In the genomic region with DNA sequence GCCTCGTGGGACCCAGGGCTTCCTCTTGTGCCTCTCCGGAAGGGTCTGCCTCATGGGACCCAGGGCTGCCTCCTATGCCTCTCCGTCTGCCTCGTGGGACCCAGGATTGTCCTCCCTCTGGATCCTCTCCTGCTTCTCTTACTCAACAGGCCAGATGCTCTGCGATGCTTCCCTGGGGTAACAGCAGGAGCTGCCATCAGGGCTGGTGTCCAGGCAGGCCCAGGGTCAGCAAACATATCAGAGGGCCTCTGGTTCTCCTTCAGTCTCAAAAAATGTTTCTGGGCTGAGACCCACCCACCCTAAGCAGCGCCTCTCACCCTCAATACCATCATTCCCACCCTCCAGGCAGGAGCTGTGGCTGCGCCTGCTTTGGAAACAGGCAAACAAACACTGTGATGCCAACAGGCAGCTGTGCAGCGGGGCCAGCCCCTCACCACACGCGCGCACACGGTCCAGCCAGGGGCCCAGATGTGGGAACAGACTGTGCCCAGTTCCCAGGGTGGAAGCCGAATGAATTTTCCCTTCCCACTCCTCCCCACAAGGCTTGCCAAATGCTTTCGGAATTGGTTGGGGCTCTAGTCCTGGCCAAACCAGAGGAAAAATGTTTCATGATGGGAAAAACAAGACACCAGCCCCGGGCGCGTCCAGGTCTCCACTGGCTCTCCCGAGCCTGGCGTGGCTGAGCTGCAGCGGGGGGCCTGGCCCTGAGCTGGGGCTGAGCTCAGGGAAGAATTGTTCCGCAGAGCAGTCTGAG, we compare ENCODE assay signal across 18 cellular contexts. TPM values are rescaled to one million over a fixed set of nuclear protein-coding genes. Genes with fewer than 3 reads are reported as not detected.
DNase-seq lines count a peak whose midpoint lies in the region; ATAC-seq, FAIRE-seq and TF ChIP-seq lines count a peak whose summit lies in the region.
"Had no signal": no experiment of that assay in that cellular context is flagged by ENCODE, and none has a peak within 500 bp of the region (broad histone marks: within the 10 kb centered on the region; RNA-seq: fewer than 3 reads in every experiment).

No MANE protein-coding gene starts in this region.

- TF ChIP-seq RAD21 in HepG2 (CRISPR knock-in tag; IDR thresholded peaks at IDR 0.05) = no peak

- intact Hi-C loops in HepG2 (cut with micrococcal nuclease; ENCODE audit: unreplicated experiment) (no loop called here), right lobe of liver (cut with DNase I) (no loop called here), right cardiac atrium (cut with DNase I) (loop anchor here in 1 of 4 donors (10.0 kb wide), 1 partner anchor 47 kb away; no protein-coding TSS in a partner anchor)

- no peak for FAIRE-seq in HepG2 (lab: Jason Lieb, UNC)
- FAIRE-seq: A549, astrocyte had no signal

- no peaks in the 10 kb centered on the region for H4K20me1 ChIP-seq in HepG2 (ENCODE audit: insufficient read depth, low read length)

- H3K27ac ChIP-seq in HepG2 (ENCODE audit: extremely low read length, insufficient read depth, low read length) (no peak overlapping the region), right lobe of liver (no peak overlapping the region), right cardiac atrium (ENCODE audit: low read length) (peak overlapping the region; percentile 34), skeletal muscle tissue (ENCODE audit: low read depth, low read length) (peak overlapping the region; percentile 52)
- H3K27ac ChIP-seq: A549, SK-N-MC had no signal

- H3K27me3 ChIP-seq in HepG2 (ENCODE audit: control insufficient read depth in 1 of 2, insufficient read depth in 2 of 2, low read length in 2 of 2) = no peaks in the 10 kb centered on the region
- no peaks in the 10 kb centered on the region for H3K27me3 ChIP-seq in right lobe of liver
- H3K27me3 ChIP-seq in right cardiac atrium (ENCODE audit: control insufficient read depth, insufficient read depth) = no peaks in the 10 kb centered on the region
- no peaks in the 10 kb centered on the region for H3K27me3 ChIP-seq in skeletal muscle tissue (ENCODE audit: control insufficient read depth in 3 of 3, insufficient read depth in 3 of 3, low read length in 3 of 3)

- 94% methylated on average over 21 of the region's 21 CpGs for WGBS in HepG2 (ENCODE audit: low lambda C conversion rate)
- 88% methylated on average over 6 of the region's 21 CpGs for WGBS in right lobe of liver (ENCODE audit: insufficient coverage, low coverage, low lambda C conversion rate, missing lambda C conversion rate)
- WGBS in right cardiac atrium = 67% methylated on average over 21 of the region's 21 CpGs

- no peak for ATAC-seq in HepG2
- no peak for ATAC-seq in right lobe of liver
- peak; percentile 33 to 67 for ATAC-seq in right cardiac atrium
- no peak for ATAC-seq in GM19035 (IDR thresholded peaks at IDR 0.05; ENCODE audit: unreplicated experiment)
- ATAC-seq in GM18867 (IDR thresholded peaks at IDR 0.05; ENCODE audit: unreplicated experiment) = no peak
- no peak for ATAC-seq in GM18861 (IDR thresholded peaks at IDR 0.05; ENCODE audit: unreplicated experiment)
- ATAC-seq: A549 had no signal

- POLR2A ChIA-PET in HepG2 (lab: Yijun Ruan, JAX) = no interaction called here

- H3K36me3 ChIP-seq in HepG2 (replicated peaks in 1 of 2; ENCODE audit: control insufficient read depth in 1 of 2, insufficient read depth in 2 of 2, low read length in 2 of 2) (peaks cover 0 to 2% of the 10 kb centered on the region in 2 experiments; a peak in 3 of 5 replicates), right lobe of liver (peaks cover 0 to 6% (median 0%) of the 10 kb centered on the region in 4 donors), skeletal muscle tissue (ENCODE audit: control insufficient read depth in 3 of 3, insufficient read depth in 3 of 3, low read length in 3 of 3) (peaks cover 30 to 39% (median 36%) of the 10 kb centered on the region in 3 donors)

- CTCF ChIA-PET in HepG2 (lab: Yijun Ruan, JAX; ENCODE audit: low intra/inter-chr PET ratio, low total read pairs) = no interaction called here

- H3K4me3 ChIP-seq in HepG2 (replicated peaks in 1 of 3; ENCODE audit: insufficient read depth in 1 of 3, low read depth in 2 of 3, low read length in 3 of 3) (no peak overlapping the region), right lobe of liver (no peak overlapping the region), right cardiac atrium (ENCODE audit: low read length) (no peak overlapping the region), skeletal muscle tissue (ENCODE audit: low read length in 3 of 3) (peak overlapping the region in 1 of 3 donors; percentile 6)
- H3K4me3 ChIP-seq: A549, SK-N-MC had no signal

- no peak for DNase-seq in HepG2 (ENCODE audit: low spot score)
- DNase-seq in right lobe of liver = no peak
- DNase-seq in right cardiac atrium = peak; percentile 67 to 88 (median 81)
- no peak for DNase-seq in NCI-H1105 (lab: John Stamatoyannopoulos, UW)
- DNase-seq: activated CD4-positive, alpha-beta memory T cell treated with anti-CD3 and anti-CD28 coated beads for 36 hours; H9; mammary epithelial cell; NCI-H1092 treated with DMSO at 0.1 percent for 48 hours; NCI-H2227 treated with DMSO at 0.1 percent for 48 hours; stimulated activated CD4-positive, alpha-beta T cell treated with anti-CD3 and anti-CD28 coated beads, Interleukin-12 subunit alpha, Interleukin-12 subunit beta, amount 100 ng/mL, for 4 hours; trophoblast cell had no signal

- H3K4me1 ChIP-seq in HepG2 (ENCODE audit: insufficient read depth, low read length) (peaks cover 6% of the 10 kb centered on the region; the same call in 1 of the 2 replicates), right lobe of liver (peaks cover 0 to 12% (median 4%) of the 10 kb centered on the region in 4 donors), right cardiac atrium (ENCODE audit: control insufficient read depth, insufficient read depth, low read length) (peaks cover 11% of the 10 kb centered on the region), skeletal muscle tissue (ENCODE audit: control insufficient read depth in 3 of 3, insufficient read depth in 3 of 3, low read length in 3 of 3) (peaks cover 45 to 62% (median 48%) of the 10 kb centered on the region in 3 donors)
- H3K4me1 ChIP-seq: A549 had no signal

- H3K4me2 ChIP-seq in HepG2 (ENCODE audit: low read depth, low read length) = no peak overlapping the region
- H3K4me2 ChIP-seq: A549 had no signal

- no peak overlapping the region for H2AFZ ChIP-seq in HepG2 (ENCODE audit: low read length)

- no peak for TF ChIP-seq CTCF in HepG2 (CRISPR knock-in tag; IDR thresholded peaks at IDR 0.05)
- TF ChIP-seq CTCF in right lobe of liver (IDR thresholded peaks at IDR 0.05) = no peak

- H3K9me3 ChIP-seq in HepG2 (ENCODE audit: low read length) (no peaks in the 10 kb centered on the region), right lobe of liver (no peaks in the 10 kb centered on the region), right cardiac atrium (ENCODE audit: control insufficient read depth, low read length) (no peaks in the 10 kb centered on the region), skeletal muscle tissue (ENCODE audit: control insufficient read depth in 3 of 3, low read length in 3 of 3) (no peaks in the 10 kb centered on the region)
- H3K9me3 ChIP-seq: A549 had no signal

- TF ChIP-seq POLR2A in HepG2 (IDR thresholded peaks at IDR 0.05; ENCODE audit: insufficient read depth in 1 of 2, low read depth in 2 of 2, low read length in 2 of 2) (no peak), right lobe of liver (IDR thresholded peaks at IDR 0.05) (no peak)

- no peaks in the 10 kb centered on the region for H3K79me2 ChIP-seq in HepG2 (ENCODE audit: insufficient read depth, low read length)

- no peak overlapping the region for H3K9ac ChIP-seq in HepG2 (ENCODE audit: insufficient read depth, low read depth, low read length)
- H3K9ac ChIP-seq in skeletal muscle tissue (ENCODE audit: low read depth in 1 of 3, low read length in 3 of 3) = peak overlapping the region in 2 of 3 donors; percentile 14 to 33

- BruUV-seq in HepG2 (replicated peaks; lab: Mats Ljungman, UMichigan) = no TSS peak

- in situ Hi-C loops in HepG2 (cut with HindIII; ENCODE audit: extremely low pct_ligation_motif_present, low pct_unique_long_range_greater_than_20kb) = no loop called here

- TF ChIP-seq EP300 in HepG2 (IDR thresholded peaks at IDR 0.05; ENCODE audit: low read depth in 2 of 2, low read length in 2 of 2) (no peak), HepG2 (CRISPR knock-in tag; IDR thresholded peaks at IDR 0.05; ENCODE audit: borderline replicate concordance) (no peak)

RNA-seq across cellular contexts. Expression of gene TIMM22, which starts 11.3 kb away (rescaled TPM):
- total RNA-seq in HepG2 (2016; rRNA removed; fragmentation: Illumina TruSeq; extraction: Trizol) (15.5 and 16.3 TPM in 2 replicates), right lobe of liver (1 to 10 TPM; 3.9 to 6.5 (median 4.1) TPM), right cardiac atrium (10 to 100 TPM; 13.9 to 16.1 (median 14.4) TPM), skeletal muscle tissue (15.1 TPM)
- 4.9 and 5.4 TPM in 2 replicates for total RNA-seq in HepG2 (2016; cell fraction: cytosol; rRNA removed; fragmentation: Illumina TruSeq; extraction: Trizol; ENCODE audit: low read depth)
- 15.6 and 15.9 TPM in 2 replicates for total RNA-seq in HepG2 (2016; cell fraction: insoluble cytoplasmic fraction; rRNA removed; fragmentation: Illumina TruSeq; extraction: Trizol)
- 11.2 and 11.4 TPM in 2 replicates for total RNA-seq in HepG2 (2016; cell fraction: membrane; rRNA removed; fragmentation: Illumina TruSeq; extraction: Trizol)
- 10.4 and 11.1 TPM in 2 replicates for total RNA-seq in HepG2 (2016; cell fraction: nucleus; rRNA removed; fragmentation: Illumina TruSeq; extraction: Trizol)
- polyA plus RNA-seq in HepG2 (2011; rRNA removed) (5.9 and 6.2 TPM in 2 replicates), right cardiac atrium (14.2 TPM)
- polyA plus RNA-seq in HepG2 (2011; cell fraction: cytosol; rRNA removed) = 7.1 and 7.6 TPM in 2 replicates
- polyA plus RNA-seq in HepG2 (2011; cell fraction: nucleus; rRNA removed) = 6.4 and 7.1 TPM in 2 replicates
- 6.3 and 7.0 TPM in 2 replicates for polyA plus RNA-seq in HepG2 (2012)
- 4.7 and 4.8 TPM in 2 replicates for polyA plus RNA-seq in HepG2 (2016; cell fraction: cytosol; fragmentation: Illumina TruSeq; extraction: Trizol; ENCODE audit: low read depth)
- 15.5 and 17.0 TPM in 2 replicates for polyA plus RNA-seq in HepG2 (2016; cell fraction: insoluble cytoplasmic fraction; fragmentation: Illumina TruSeq; extraction: Trizol; ENCODE audit: low read depth)
- polyA plus RNA-seq in HepG2 (2016; cell fraction: membrane; fragmentation: Illumina TruSeq; extraction: Trizol; ENCODE audit: low read depth) = 8.7 and 9.5 TPM in 2 replicates
- 13.9 and 14.1 TPM in 2 replicates for polyA plus RNA-seq in HepG2 (2016; cell fraction: nucleus; fragmentation: Illumina TruSeq; extraction: Trizol; ENCODE audit: insufficient read depth, low read depth)
- polyA minus RNA-seq in HepG2 (2011; rRNA and poly(A)+ RNA removed; ENCODE audit: low replicate concordance) = 13.7 and 22.2 TPM in 2 replicates
- polyA minus RNA-seq in HepG2 (2011; cell fraction: cytosol; rRNA and poly(A)+ RNA removed) = 4.3 and 4.9 TPM in 2 replicates
- polyA minus RNA-seq in HepG2 (2011; cell fraction: nucleus; rRNA and poly(A)+ RNA removed) = 19.9 and 20.0 TPM in 2 replicates

RNA-seq across cellular contexts. Expression of gene NXN, which starts 28.6 kb away (rescaled TPM):
- 21.3 and 22.2 TPM in 2 replicates for total RNA-seq in HepG2 (2016; rRNA removed; fragmentation: Illumina TruSeq; extraction: Trizol)
- total RNA-seq in HepG2 (2016; cell fraction: cytosol; rRNA removed; fragmentation: Illumina TruSeq; extraction: Trizol; ENCODE audit: low read depth) = 13.3 and 13.9 TPM in 2 replicates
- 16.8 and 27.5 TPM in 2 replicates for total RNA-seq in HepG2 (2016; cell fraction: insoluble cytoplasmic fraction; rRNA removed; fragmentation: Illumina TruSeq; extraction: Trizol)
- 21.1 and 21.3 TPM in 2 replicates for total RNA-seq in HepG2 (2016; cell fraction: membrane; rRNA removed; fragmentation: Illumina TruSeq; extraction: Trizol)
- 15.4 and 15.6 TPM in 2 replicates for total RNA-seq in HepG2 (2016; cell fraction: nucleus; rRNA removed; fragmentation: Illumina TruSeq; extraction: Trizol)
- polyA plus RNA-seq in HepG2 (2011; rRNA removed) = 22.3 and 24.3 TPM in 2 replicates
- 21.0 and 28.9 TPM in 2 replicates for polyA plus RNA-seq in HepG2 (2011; cell fraction: cytosol; rRNA removed)
- polyA plus RNA-seq in HepG2 (2011; cell fraction: nucleus; rRNA removed) = 17.8 and 20.8 TPM in 2 replicates
- 14.8 and 16.8 TPM in 2 replicates for polyA plus RNA-seq in HepG2 (2012)
- 11.0 and 11.8 TPM in 2 replicates for polyA plus RNA-seq in HepG2 (2016; cell fraction: cytosol; fragmentation: Illumina TruSeq; extraction: Trizol; ENCODE audit: low read depth)
- polyA plus RNA-seq in HepG2 (2016; cell fraction: insoluble cytoplasmic fraction; fragmentation: Illumina TruSeq; extraction: Trizol; ENCODE audit: low read depth) = 23.0 and 33.6 TPM in 2 replicates
- polyA plus RNA-seq in HepG2 (2016; cell fraction: membrane; fragmentation: Illumina TruSeq; extraction: Trizol; ENCODE audit: low read depth) = 21.3 and 21.9 TPM in 2 replicates
- polyA plus RNA-seq in HepG2 (2016; cell fraction: nucleus; fragmentation: Illumina TruSeq; extraction: Trizol; ENCODE audit: insufficient read depth, low read depth) = 24.4 and 29.9 TPM in 2 replicates
- polyA minus RNA-seq in HepG2 (2011; rRNA and poly(A)+ RNA removed; ENCODE audit: low replicate concordance) = 9.8 and 67.1 TPM in 2 replicates
- polyA minus RNA-seq in HepG2 (2011; cell fraction: cytosol; rRNA and poly(A)+ RNA removed) = 23.8 and 25.1 TPM in 2 replicates
- 16.8 and 18.4 TPM in 2 replicates for polyA minus RNA-seq in HepG2 (2011; cell fraction: nucleus; rRNA and poly(A)+ RNA removed)
- 1 to 10 TPM; 2.7 to 9.5 (median 8.0) TPM for total RNA-seq in right lobe of liver
- total RNA-seq in right cardiac atrium = 10 to 100 TPM; 14.7 to 21.8 (median 17.3) TPM
- 11.6 TPM for polyA plus RNA-seq in right cardiac atrium
- total RNA-seq in skeletal muscle tissue = 33.9 TPM

Comparison
In these comparisons a context has a peak if more than half of its experiments do, and no peak if none do; other contexts are left out.
1. ATAC-seq: peak in right cardiac atrium (2 of 2); none in HepG2 (single experiment), right lobe of liver (0 of 4), GM19035 (single experiment), GM18867 (single experiment) and GM18861 (single experiment).
2. DNase-seq: peak in right cardiac atrium (3 of 3); none in HepG2 (single experiment), right lobe of liver (0 of 3) and NCI-H1105 (single experiment).
3. H3K27ac ChIP-seq: peak in right cardiac atrium (single experiment) and skeletal muscle tissue (single experiment); none in HepG2 (single experiment) and right lobe of liver (0 of 3).